In genomic region chr7:113118074-113118959, GRCh38 we compare ENCODE assay signal across 8 cellular contexts. TPM values are rescaled to one million over a fixed set of nuclear protein-coding genes. Genes with fewer than 3 reads are reported as not detected.
DNase-seq lines count a peak whose midpoint lies in the region; ATAC-seq and FAIRE-seq lines count a peak whose summit lies in the region.

SMIM30 (minus strand) TSS chr7:113118554; CDS start chr7:113117578, 976 bp downstream.

- DNase-seq in COLO829 (ENCODE audit: low spot score) (peak; percentile 94), HTR-8/SVneo (ENCODE audit: insufficient read length, low spot score) (peak; percentile 59), NT2/D1 (ENCODE audit: low read depth, low spot score) (peak; percentile 80)
- DNase-seq in activated CD8-positive, alpha-beta memory T cell treated with anti-CD3 and anti-CD28 coated beads, Interleukin-2, amount 10 ng/mL, durations not matched to agents 7 days and 5 days = peak; percentile 94
- DNase-seq in stimulated activated CD8-positive, alpha-beta memory T cell treated with anti-CD3 and anti-CD28 coated beads, Interleukin-15, amount 100 ng/mL, for 4 hours (ENCODE audit: low read depth in 2 of 2) = peak; percentile 69 to 81

- peak within 1 kb of the TSS; percentile 85 for H3K4me3 Mint-ChIP-seq in activated CD8-positive, alpha-beta memory T cell treated with anti-CD3 and anti-CD28 coated beads, Interleukin-2, amount 10 ng/mL, durations not matched to agents 7 days and 5 days

- peaks cover 39% of the 10 kb centered on the region for H3K4me1 Mint-ChIP-seq in activated CD8-positive, alpha-beta memory T cell treated with anti-CD3 and anti-CD28 coated beads, Interleukin-2, amount 10 ng/mL, durations not matched to agents 7 days and 5 days

- ATAC-seq in GM21367 (IDR thresholded peaks at IDR 0.05; ENCODE audit: unreplicated experiment) = peak; percentile 100
- peak; percentile 100 for ATAC-seq in activated CD8-positive, alpha-beta memory T cell treated with anti-CD3 and anti-CD28 coated beads, Interleukin-2, amount 10 ng/mL, durations not matched to agents 7 days and 5 days

- no peaks in the 10 kb centered on the region for H3K9me3 Mint-ChIP-seq in activated CD8-positive, alpha-beta memory T cell treated with anti-CD3 and anti-CD28 coated beads, Interleukin-2, amount 10 ng/mL, durations not matched to agents 7 days and 5 days (ENCODE audit: low read depth)

- no peaks in the 10 kb centered on the region for H3K27me3 ChIP-seq in NT2/D1 (ENCODE audit: insufficient read depth, insufficient read length)

- peak within 1 kb of the TSS; percentile 59 for H3K27ac ChIP-seq in mesodermal cell (ENCODE audit: low read depth, low read length, severe bottlenecking)

- 3 to 5% methylated on average over 11 to 15 of the region's 35 CpGs for WGBS in mesodermal cell (ENCODE audit: insufficient coverage in 2 of 2), 2 experiments

- H3K9ac ChIP-seq in NT2/D1 (ENCODE audit: insufficient read length, low read depth) = peak within 1 kb of the TSS; percentile 65

- peak within 1 kb of the TSS; percentile 88 for H3K27ac Mint-ChIP-seq in activated CD8-positive, alpha-beta memory T cell treated with anti-CD3 and anti-CD28 coated beads, Interleukin-2, amount 10 ng/mL, durations not matched to agents 7 days and 5 days

- no peaks in the 10 kb centered on the region for H3K4me1 ChIP-seq in NT2/D1 (ENCODE audit: insufficient read depth, insufficient read length)
- H3K4me1 ChIP-seq in mesodermal cell (ENCODE audit: control insufficient read depth, insufficient read depth, low read length, poor library complexity, severe bottlenecking) = peaks cover 2% of the 10 kb centered on the region

- CTCF ChIA-PET in activated CD8-positive, alpha-beta memory T cell treated with anti-CD3 and anti-CD28 coated beads, Interleukin-2, amount 10 ng/mL, durations not matched to agents 7 days and 5 days (lab: Charles Lee) = no interaction called here

- peaks cover 21% of the 10 kb centered on the region for H3K36me3 Mint-ChIP-seq in activated CD8-positive, alpha-beta memory T cell treated with anti-CD3 and anti-CD28 coated beads, Interleukin-2, amount 10 ng/mL, durations not matched to agents 7 days and 5 days

- FAIRE-seq in HTR-8/SVneo (lab: Jason Lieb, UNC) = peak; percentile 82

- H3K27me3 Mint-ChIP-seq in activated CD8-positive, alpha-beta memory T cell treated with anti-CD3 and anti-CD28 coated beads, Interleukin-2, amount 10 ng/mL, durations not matched to agents 7 days and 5 days = no peaks in the 10 kb centered on the region

- H3K4me3 ChIP-seq in NT2/D1 (ENCODE audit: insufficient read length, low read depth) (peak within 1 kb of the TSS; percentile 47), mesodermal cell (ENCODE audit: extremely low read depth, insufficient read depth, low read length, poor library complexity, severe bottlenecking) (peak within 1 kb of the TSS; percentile 71)

- H3K36me3 ChIP-seq in NT2/D1 (ENCODE audit: insufficient read depth, insufficient read length, low read length) (peaks cover 21% of the 10 kb centered on the region), mesodermal cell (ENCODE audit: control insufficient read depth, insufficient read depth, low read length) (peaks cover 31% of the 10 kb centered on the region)

- H3K9me3 ChIP-seq in NT2/D1 (ENCODE audit: insufficient read depth, low read length) (no peaks in the 10 kb centered on the region), mesodermal cell (ENCODE audit: control insufficient read depth, low read length) (no peaks in the 10 kb centered on the region)

- in situ Hi-C loops in endometrial microvascular endothelial cells (cut with HindIII; ENCODE audit: inconsistent ontology term, low pct_unique_long_range_greater_than_20kb, low sequenced_read_pairs) = no loop called here

RNA-seq across cellular contexts. Expression of gene SMIM30, which starts in this region (rescaled TPM):
- 10 to 100 TPM; 25.5 to 38.1 TPM for total RNA-seq in activated CD8-positive, alpha-beta memory T cell treated with anti-CD3 and anti-CD28 coated beads, Interleukin-2, amount 10 ng/mL, durations not matched to agents 7 days and 5 days
- 64.7 TPM for total RNA-seq in endometrial microvascular endothelial cells (ENCODE audit: inconsistent ontology term)
- 64.7 TPM for polyA plus RNA-seq in mesodermal cell (2013, experiment 1 of 2)
- 80.0 TPM for polyA plus RNA-seq in mesodermal cell (2013, experiment 2 of 2)

Comparison
In these comparisons a context has a peak if more than half of its experiments do, and no peak if none do; other contexts are left out.
1. Peak in every context shown above with its lines: DNase-seq, ATAC-seq, H3K4me3 ChIP-seq and H3K27ac ChIP-seq.